ENCODE assay signal across 8 cellular contexts in genomic region chr1:94927405-94928175, GRCh38. TPM values are rescaled to one million over a fixed set of nuclear protein-coding genes. Genes with fewer than 3 reads are reported as not detected.
A peak's percentile ranks its signal among the peaks of the same experiment; 100 is the strongest.
DNase-seq lines count a peak whose midpoint lies in the region; ATAC-seq and TF ChIP-seq lines count a peak whose summit lies in the region.

No MANE protein-coding gene starts in this region.

- DNase-seq in DMS79 treated with DMSO at 0.1 percent for 48 hours (lab: John Stamatoyannopoulos, UW) = peak; percentile 73
- DNase-seq in HCT116 (ENCODE audit: low read depth, low spot score) = no peak
- DNase-seq in RKO (ENCODE audit: low spot score) = peak; percentile 54
- DNase-seq in endodermal cell = no peak
- no peak for DNase-seq in naive B cell
- DNase-seq in KG1 (lab: John Stamatoyannopoulos, UW) = no peak
- no peak for DNase-seq in NCI-H1436 treated with DMSO at 0.1 percent for 48 hours (lab: John Stamatoyannopoulos, UW)

- TF ChIP-seq POLR2A in HCT116 (IDR thresholded peaks at IDR 0.05; ENCODE audit: borderline replicate concordance, extremely low read depth, insufficient read depth, insufficient read length) = no peak

- H4K20me1 ChIP-seq in HCT116 (ENCODE audit: insufficient read depth) = peaks cover 5% of the 10 kb centered on the region; the same call in 1 of the 2 replicates

- RAD21 ChIA-PET in HCT116 (lab: Charles Lee; ENCODE audit: low non-redundant PET in 1 of 2, low total read pairs in 2 of 2, uncharacterized antibody in 2 of 2, unreplicated experiment in 2 of 2) = interaction anchor here in 1 of 2 experiments (0.6 to 0.7 kb wide), 3 partner anchors 73 to 145 kb away, joined by 3 to 4 read pairs (median 4); partner anchors contain the start of gene ALG14

- H2AFZ ChIP-seq in HCT116 (ENCODE audit: low read depth, low read length, poor library complexity, severe bottlenecking) = peak overlapping the region; percentile 56

- H3K9ac ChIP-seq in HCT116 (ENCODE audit: low read length) (peak overlapping the region; percentile 85), endodermal cell (ENCODE audit: extremely low read depth, low read length, poor library complexity, severe bottlenecking) (peak overlapping the region; percentile 81)

- POLR2A ChIA-PET in HCT116 (lab: Charles Lee) = interaction anchor here (0.9 to 1.0 kb wide), 2 partner anchors 65 to 114 kb away, joined by 3 to 4 read pairs; no protein-coding TSS in a partner anchor

- no peaks in the 10 kb centered on the region for H3K9me3 ChIP-seq in HCT116 (ENCODE audit: control insufficient read depth in 1 of 2, insufficient read depth in 1 of 2, low read depth in 1 of 2, low read length in 2 of 2)
- no peaks in the 10 kb centered on the region for H3K9me3 ChIP-seq in endodermal cell (ENCODE audit: control insufficient read depth, low read length)

- intact Hi-C loops in HCT116 (cut with micrococcal nuclease) = loop anchor here (2.0 kb wide), 2 partner anchors 73 to 113 kb away; no protein-coding TSS in a partner anchor

- H3K36me3 ChIP-seq in HCT116 (ENCODE audit: control insufficient read depth in 1 of 2, insufficient read depth in 2 of 2, low read length in 2 of 2) (0 out of 4 replicates have a peak, but pooled peaks cover 0 to 5% of the 10 kb centered on the region in 2 experiments), endodermal cell (ENCODE audit: control insufficient read depth, insufficient read depth, low read length) (peaks cover 28% of the 10 kb centered on the region)

- H3K4me1 ChIP-seq in HCT116 (ENCODE audit: control insufficient read depth in 1 of 2, insufficient read depth in 2 of 2, low read length in 2 of 2) (peaks cover 11 to 34% of the 10 kb centered on the region in 2 experiments; a peak in 3 of 4 replicates), endodermal cell (ENCODE audit: control insufficient read depth, insufficient read depth, low read length) (peaks cover 13% of the 10 kb centered on the region)

- H3K4me1 Mint-ChIP-seq in endodermal cell (peaks cover 47% of the 10 kb centered on the region), naive B cell (peaks cover 27 to 40% (median 36%) of the 10 kb centered on the region in 3 donors)

- peak overlapping the region; percentile 62; the same call in 1 of the 2 replicates for H3K27ac ChIP-seq in HCT116 (ENCODE audit: low read depth, low read length)
- peak overlapping the region; percentile 90 for H3K27ac ChIP-seq in endodermal cell (ENCODE audit: low read depth, low read length)

- H3K9me3 Mint-ChIP-seq in endodermal cell = no peaks in the 10 kb centered on the region
- H3K9me3 Mint-ChIP-seq in naive B cell = no peaks in the 10 kb centered on the region

- ATAC-seq in HCT116 (peak; percentile 34), naive B cell (ENCODE audit: low read depth in 2 of 2) (peak in 1 of 2 donors; percentile 29), HG03095 (IDR thresholded peaks at IDR 0.05; ENCODE audit: unreplicated experiment) (no peak)

- H3K4me3 ChIP-seq in HCT116 (replicated peaks in 1 of 2; ENCODE audit: low read depth in 1 of 2, low read length in 2 of 2) (peak overlapping the region; percentile 34 to 86), endodermal cell (ENCODE audit: low read length) (peak overlapping the region; percentile 85)

- CTCF ChIA-PET in HCT116 (lab: Charles Lee) = interaction anchor here (0.6 to 2.5 kb wide), 3 partner anchors 16 to 116 kb away, joined by 3 to 11 read pairs (median 3); no protein-coding TSS in a partner anchor

- H3K36me3 Mint-ChIP-seq in endodermal cell (ENCODE audit: low read depth) (peaks cover 13% of the 10 kb centered on the region), naive B cell (no peaks in the 10 kb centered on the region)

- H3K9me2 ChIP-seq in HCT116 (ENCODE audit: insufficient read depth) = no peaks in the 10 kb centered on the region

- H3K27ac Mint-ChIP-seq in endodermal cell (peak overlapping the region; percentile 99), naive B cell (peak overlapping the region; percentile 80 to 96 (median 88))

- TF ChIP-seq CTCF in HCT116 (IDR thresholded peaks at IDR 0.05 in 2 of 3, conservative IDR thresholded peaks at IDR 0.05 in 1 of 3; ENCODE audit: borderline replicate concordance in 1 of 3, insufficient read depth in 1 of 3, low read depth in 2 of 3, low read length in 2 of 3) (no peak), endodermal cell (conservative IDR thresholded peaks at IDR 0.05) (no peak)

- no peak for TF ChIP-seq RAD21 in HCT116 (IDR thresholded peaks at IDR 0.05; ENCODE audit: low read depth)

- no peaks in the 10 kb centered on the region for H3K27me3 ChIP-seq in HCT116 (ENCODE audit: insufficient read depth, low read length)
- H3K27me3 ChIP-seq in endodermal cell (ENCODE audit: control insufficient read depth, insufficient read depth, low read length, poor library complexity, severe bottlenecking) = no peaks in the 10 kb centered on the region

- H3K27me3 Mint-ChIP-seq in endodermal cell (ENCODE audit: insufficient read depth) (no peaks in the 10 kb centered on the region), naive B cell (peaks cover 0 to 22% (median 22%) of the 10 kb centered on the region in 3 donors)

- BruUV-seq in HCT116 (replicated peaks; lab: Mats Ljungman, UMichigan) = TSS peak; percentile 65

- H3K4me2 ChIP-seq in HCT116 (ENCODE audit: low read length) = peak overlapping the region; percentile 95

- peaks cover 41% of the 10 kb centered on the region for H3K79me2 ChIP-seq in HCT116 (ENCODE audit: insufficient read depth, low read length)

- H3K4me3 Mint-ChIP-seq in endodermal cell = peak overlapping the region; percentile 99
- peak overlapping the region; percentile 90 to 95 (median 92) for H3K4me3 Mint-ChIP-seq in naive B cell

- WGBS in endodermal cell (ENCODE audit: insufficient coverage in 1 of 2, insufficient read length in 1 of 2), 2 experiments = 4 to 10% methylated on average over 24 to 40 of the region's 40 CpGs

TF ChIP-seq in HCT116, 20 proteins besides CTCF, POLR2A, EP300 and RAD21:
- no peak for TF ChIP-seq ELF1 (IDR thresholded peaks at IDR 0.05; ENCODE audit: borderline replicate concordance, low read depth)
- no peak for TF ChIP-seq EGR1 (IDR thresholded peaks at IDR 0.05; ENCODE audit: low read depth)
- TF ChIP-seq EZH2phosphoT487 (IDR thresholded peaks at IDR 0.05; ENCODE audit: borderline replicate concordance) = no peak
- TF ChIP-seq CEBPB (IDR thresholded peaks at IDR 0.05; ENCODE audit: low read depth) = no peak
- TF ChIP-seq MAX (IDR thresholded peaks at IDR 0.05) = no peak
- TF ChIP-seq SP1 (IDR thresholded peaks at IDR 0.05; ENCODE audit: low read depth) = no peak
- TF ChIP-seq SIN3A (IDR thresholded peaks at IDR 0.05; ENCODE audit: low read depth) = no peak
- TF ChIP-seq TCF7L2 (IDR thresholded peaks at IDR 0.05; ENCODE audit: borderline replicate concordance, extremely low read depth, insufficient read depth, insufficient read length) = no peak
- no peak for TF ChIP-seq JUND (IDR thresholded peaks at IDR 0.05)
- TF ChIP-seq ZFX (IDR thresholded peaks at IDR 0.05) = no peak; the same call in 1 of the 2 replicates
- no peak for TF ChIP-seq REST (IDR thresholded peaks at IDR 0.05; ENCODE audit: low read depth)
- no peak for TF ChIP-seq ATF3 (IDR thresholded peaks at IDR 0.05)
- no peak for TF ChIP-seq ZNF274 (IDR thresholded peaks at IDR 0.05; ENCODE audit: low read depth, low read length)
- no peak for TF ChIP-seq CBX3 (IDR thresholded peaks at IDR 0.05; ENCODE audit: low read depth)
- TF ChIP-seq POLR2AphosphoS5 (IDR thresholded peaks at IDR 0.05; ENCODE audit: low read depth, low read length) = no peak
- no peak for TF ChIP-seq EZH2 (IDR thresholded peaks at IDR 0.05)
TF ChIP-seq in HCT116: peak in this region for 0.

RNA-seq across cellular contexts. Expression of gene CNN3, which starts 0.7 kb away (rescaled TPM):
- 109 TPM for total RNA-seq in HCT116 (2021; ENCODE audit: unreplicated experiment)
- polyA plus RNA-seq in HCT116 (2012) = 118 and 120 TPM in 2 replicates
- 100 to 1,000 TPM; 275 to 308 TPM for total RNA-seq in endodermal cell
- polyA plus RNA-seq in endodermal cell (2013, experiment 1 of 2) = 390 TPM
- 405 TPM for polyA plus RNA-seq in endodermal cell (2013, experiment 2 of 2)
- 10 to 100 TPM in 5 of 6 donors, 1 to 10 TPM in 1; 8.4 to 31.3 (median 20.7) TPM for polyA plus RNA-seq in naive B cell (ENCODE audit: low read depth in 6 of 6)

Comparison
In these comparisons a context has a peak if more than half of its experiments do, and no peak if none do; other contexts are left out.
1. DNase-seq: peak in DMS79 treated with DMSO at 0.1 percent for 48 hours (single experiment) and RKO (single experiment); none in HCT116 (single experiment), endodermal cell (single experiment), naive B cell (single experiment), KG1 (single experiment) and NCI-H1436 treated with DMSO at 0.1 percent for 48 hours (single experiment).